ENCODE assay signal across 1 cellular context in genomic region chr2:177998006-177998405, GRCh38.
TF ChIP-seq lines count a peak whose summit lies in the region.

No MANE protein-coding gene starts in this region.

TF ChIP-seq in SK-N-SH, 30 proteins besides CTCF, POLR2A, EP300 and RAD21 (continued from another document):
- TF ChIP-seq ZBTB33 (IDR thresholded peaks at IDR 0.05; ENCODE audit: borderline replicate concordance, low read depth): no peak
- TF ChIP-seq, protein P1, sequence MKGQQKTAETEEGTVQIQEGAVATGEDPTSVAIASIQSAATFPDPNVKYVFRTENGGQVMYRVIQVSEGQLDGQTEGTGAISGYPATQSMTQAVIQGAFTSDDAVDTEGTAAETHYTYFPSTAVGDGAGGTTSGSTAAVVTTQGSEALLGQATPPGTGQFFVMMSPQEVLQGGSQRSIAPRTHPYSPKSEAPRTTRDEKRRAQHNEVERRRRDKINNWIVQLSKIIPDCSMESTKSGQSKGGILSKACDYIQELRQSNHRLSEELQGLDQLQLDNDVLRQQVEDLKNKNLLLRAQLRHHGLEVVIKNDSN (IDR thresholded peaks at IDR 0.05; ENCODE audit: borderline replicate concordance, low read depth): no peak
- no peak for TF ChIP-seq IRF3 (IDR thresholded peaks at IDR 0.05; ENCODE audit: low read depth, low read length)
- no peak for TF ChIP-seq MXI1 (IDR thresholded peaks at IDR 0.05; ENCODE audit: low read depth, low read length)
- peak; percentile 47; the same call in 1 of the 2 replicates for TF ChIP-seq TEAD4 (IDR thresholded peaks at IDR 0.05; ENCODE audit: borderline replicate concordance, insufficient read depth)
- no peak for TF ChIP-seq CHD2 (IDR thresholded peaks at IDR 0.05; ENCODE audit: low read length, partially characterized antibody)
- TF ChIP-seq, protein P2, sequence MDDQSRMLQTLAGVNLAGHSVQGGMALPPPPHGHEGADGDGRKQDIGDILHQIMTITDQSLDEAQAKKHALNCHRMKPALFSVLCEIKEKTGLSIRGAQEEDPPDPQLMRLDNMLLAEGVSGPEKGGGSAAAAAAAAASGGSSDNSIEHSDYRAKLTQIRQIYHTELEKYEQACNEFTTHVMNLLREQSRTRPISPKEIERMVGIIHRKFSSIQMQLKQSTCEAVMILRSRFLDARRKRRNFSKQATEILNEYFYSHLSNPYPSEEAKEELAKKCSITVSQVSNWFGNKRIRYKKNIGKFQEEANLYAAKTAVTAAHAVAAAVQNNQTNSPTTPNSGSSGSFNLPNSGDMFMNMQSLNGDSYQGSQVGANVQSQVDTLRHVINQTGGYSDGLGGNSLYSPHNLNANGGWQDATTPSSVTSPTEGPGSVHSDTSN (IDR thresholded peaks at IDR 0.05): peak; percentile 44; the same call in 1 of the 2 replicates
- TF ChIP-seq EZH2phosphoT487 (IDR thresholded peaks at IDR 0.05; ENCODE audit: borderline replicate concordance, low read depth): no peak
- no peak for TF ChIP-seq RXRA (IDR thresholded peaks at IDR 0.05; ENCODE audit: borderline replicate concordance, low read depth)
- TF ChIP-seq GATA2 (CRISPR knock-in tag; IDR thresholded peaks at IDR 0.05): no peak
- no peak for TF ChIP-seq YY1 (IDR thresholded peaks at IDR 0.05; ENCODE audit: low read depth)
- TF ChIP-seq ELF1 (IDR thresholded peaks at IDR 0.05): no peak
